In the genomic region with DNA sequence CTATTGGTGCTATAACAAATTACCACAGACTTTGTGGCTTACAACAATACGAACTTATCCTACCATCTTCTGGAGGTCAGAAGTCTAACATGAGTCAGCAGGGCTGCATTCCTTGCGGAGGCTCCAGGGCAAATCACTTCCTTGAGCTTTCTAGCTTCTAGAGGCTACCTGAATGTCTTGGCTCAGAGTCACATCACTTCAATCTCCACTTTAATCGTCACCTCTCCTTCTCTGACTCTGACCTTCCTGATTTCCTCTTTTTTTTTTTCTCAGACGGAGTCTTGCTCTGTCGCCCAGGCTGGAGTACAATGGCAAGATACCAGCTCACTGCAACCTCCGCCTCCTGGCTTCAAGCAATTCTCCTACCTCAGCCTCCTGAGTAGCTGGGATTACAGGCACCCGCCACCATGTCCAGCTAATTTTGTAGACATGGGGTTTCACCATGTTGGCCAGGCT, we compare ENCODE assay signal across 10 cellular contexts. TPM values are rescaled to one million over a fixed set of nuclear protein-coding genes. Genes with fewer than 3 reads are reported as not detected.
A peak's percentile ranks its signal among the peaks of the same experiment; 100 is the strongest.
DNase-seq lines count a peak whose midpoint lies in the region.
"Had no signal": no experiment of that assay in that cellular context is flagged by ENCODE, and none has a peak within 500 bp of the region (broad histone marks: within the 10 kb centered on the region; RNA-seq: fewer than 3 reads in every experiment).

No MANE protein-coding gene starts in this region.

- DNase-seq in AG08395 (ENCODE audit: low spot score) (peak; percentile 54), HT1080 (ENCODE audit: low read depth) (peak; percentile 96), brain pericyte (ENCODE audit: low read depth, low spot score) (peak; percentile 17), kidney tubule cell (ENCODE audit: low spot score) (peak; percentile 99), epidermal melanocyte (ENCODE audit: insufficient read length, low spot score) (no peak), NCI-H748 treated with DMSO at 0.1 percent for 48 hours (lab: John Stamatoyannopoulos, UW) (no peak), pons (ENCODE audit: low spot score) (no peak)
- DNase-seq in activated CD8-positive, alpha-beta memory T cell treated with anti-CD3 and anti-CD28 coated beads for 24 hours, result no peak
- DNase-seq: activated gamma-delta T cell, left cardiac atrium had no signal

RNA-seq across cellular contexts. Expression of a gene that starts 44.6 kb away (rescaled TPM):
- total RNA-seq in HT1080 (2014; rRNA removed; shearing (Covaris generic)), result 37.2 and 44.2 TPM in 2 replicates
- 72.1 and 80.6 TPM in 2 replicates for polyA plus RNA-seq in HT1080 (2015; cell fraction: cytosol; rRNA removed)
- 19.6 and 26.2 TPM in 2 replicates for polyA plus RNA-seq in HT1080 (2015; cell fraction: nucleus; rRNA removed)

RNA-seq across cellular contexts. Expression of a gene that starts 44.9 kb away (rescaled TPM):
- total RNA-seq in HT1080 (2014; rRNA removed; shearing (Covaris generic)), result 17.4 and 24.3 TPM in 2 replicates
- polyA plus RNA-seq in HT1080 (2015; cell fraction: cytosol; rRNA removed), result 26.4 and 28.3 TPM in 2 replicates
- 35.2 and 46.8 TPM in 2 replicates for polyA plus RNA-seq in HT1080 (2015; cell fraction: nucleus; rRNA removed)

Comparison
In these comparisons a context has a peak if more than half of its experiments do, and no peak if none do; other contexts are left out.
1. DNase-seq: peak in AG08395 (single experiment), HT1080 (single experiment), brain pericyte (single experiment) and kidney tubule cell (single experiment); none in activated CD8-positive, alpha-beta memory T cell treated with anti-CD3 and anti-CD28 coated beads for 24 hours (single experiment), epidermal melanocyte (single experiment), NCI-H748 treated with DMSO at 0.1 percent for 48 hours (single experiment) and pons (single experiment).